Comparison of ENCODE assay signal across 1 cellular context in the genomic region with DNA sequence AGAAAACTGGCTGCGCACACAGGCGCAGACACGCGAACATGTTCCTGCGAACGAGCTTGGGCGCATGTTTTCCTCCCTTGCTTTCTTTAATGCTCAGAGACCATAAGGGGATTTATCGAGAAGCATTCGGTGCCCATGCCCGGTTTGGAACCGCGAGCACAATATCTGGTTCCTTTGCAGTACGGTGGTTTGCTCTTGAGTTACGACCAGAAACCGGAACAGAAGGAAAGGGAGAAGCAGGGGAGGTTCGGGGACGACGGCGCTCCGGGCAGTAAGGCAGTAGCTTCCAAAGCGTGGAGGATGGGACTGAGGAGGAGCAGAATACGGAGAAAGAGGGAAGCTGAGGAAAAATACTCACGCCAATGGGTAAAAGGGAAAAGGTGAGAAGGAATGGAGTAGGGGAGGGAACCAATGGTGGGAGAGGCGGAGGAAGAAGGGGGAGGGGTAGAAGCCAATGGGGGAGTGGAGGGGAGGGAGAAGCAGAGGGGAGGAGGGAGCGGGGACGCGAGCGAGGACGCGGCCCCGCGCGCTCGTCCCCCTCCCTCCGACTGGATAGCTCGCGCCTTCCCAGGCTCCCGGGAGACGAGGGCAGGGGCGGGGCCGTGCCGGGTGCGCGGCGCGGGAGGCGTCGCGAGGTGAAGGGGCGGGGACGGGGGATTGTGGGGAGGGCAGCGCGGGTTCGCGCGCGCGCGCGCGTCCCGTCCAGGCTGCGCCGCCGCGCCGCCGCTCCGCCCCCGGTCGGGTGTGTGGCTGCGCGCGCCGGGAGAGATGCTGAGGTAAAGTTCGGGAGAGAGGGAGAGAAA.
TF ChIP-seq lines count a peak whose summit lies in the region.

No MANE protein-coding gene starts in this region.

TF ChIP-seq in HepG2, 621 proteins besides CTCF, POLR2A, EP300 and RAD21 (continued from another document and continues in another):
- TF ChIP-seq, protein P1, sequence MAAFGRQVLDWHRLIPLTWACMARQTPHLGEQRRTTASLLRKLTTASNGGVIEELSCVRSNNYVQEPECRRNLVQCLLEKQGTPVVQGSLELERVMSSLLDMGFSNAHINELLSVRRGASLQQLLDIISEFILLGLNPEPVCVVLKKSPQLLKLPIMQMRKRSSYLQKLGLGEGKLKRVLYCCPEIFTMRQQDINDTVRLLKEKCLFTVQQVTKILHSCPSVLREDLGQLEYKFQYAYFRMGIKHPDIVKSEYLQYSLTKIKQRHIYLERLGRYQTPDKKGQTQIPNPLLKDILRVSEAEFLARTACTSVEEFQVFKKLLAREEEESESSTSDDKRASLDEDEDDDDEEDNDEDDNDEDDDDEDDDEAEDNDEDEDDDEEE (CRISPR knock-in tag; IDR thresholded peaks at IDR 0.05), result peak; percentile 18; the same call in 1 of the 2 replicates
- TF ChIP-seq KAT8 (CRISPR knock-in tag; IDR thresholded peaks at IDR 0.05) (no peak), ETV5 (CRISPR knock-in tag; IDR thresholded peaks at IDR 0.05; ENCODE audit: borderline replicate concordance) (no peak; the same call in 1 of the 2 replicates), ZNF33A (CRISPR knock-in tag; IDR thresholded peaks at IDR 0.05; ENCODE audit: borderline replicate concordance) (no peak), LCORL (IDR thresholded peaks at IDR 0.05) (0 out of 2 replicates have a peak, but pooled peaks have one; percentile 13), LCORL (CRISPR knock-in tag; IDR thresholded peaks at IDR 0.05) (no peak), PCBP2 (optimal IDR thresholded peaks at IDR 0.05; ENCODE audit: low read depth, low read length, poor library complexity, severe bottlenecking) (peak; percentile 96), ZNF619 (CRISPR knock-in tag; IDR thresholded peaks at IDR 0.05) (no peak), CCAR2 (optimal IDR thresholded peaks at IDR 0.05; ENCODE audit: low read depth, low read length) (peak; percentile 71), KMT2B (CRISPR knock-in tag; IDR thresholded peaks at IDR 0.05) (peak; percentile 67; the same call in 1 of the 2 replicates), ZNF788 (CRISPR knock-in tag; IDR thresholded peaks at IDR 0.05; ENCODE audit: borderline replicate concordance) (peak; percentile 88), NRL (CRISPR knock-in tag; IDR thresholded peaks at IDR 0.05; ENCODE audit: borderline replicate concordance) (peak; percentile 11), SRF (IDR thresholded peaks at IDR 0.05; ENCODE audit: low read depth, low read length) (no peak; the same call in 1 of the 2 replicates), ZNF225 (CRISPR knock-in tag; IDR thresholded peaks at IDR 0.05) (peak; percentile 87; the same call in 1 of the 2 replicates), MIXL1 (CRISPR knock-in tag; IDR thresholded peaks at IDR 0.05) (peak; percentile 50; the same call in 1 of the 2 replicates), SP4 (CRISPR knock-in tag; IDR thresholded peaks at IDR 0.05) (peak; percentile 58), WIZ (CRISPR knock-in tag; IDR thresholded peaks at IDR 0.05) (peak; percentile 89; the same call in 1 of the 2 replicates), GPN1 (CRISPR knock-in tag; IDR thresholded peaks at IDR 0.05; ENCODE audit: borderline replicate concordance) (no peak; the same call in none of the 2 replicates), ZFP41 (CRISPR knock-in tag; IDR thresholded peaks at IDR 0.05; ENCODE audit: borderline replicate concordance) (no peak)
- TF ChIP-seq, protein P2, sequence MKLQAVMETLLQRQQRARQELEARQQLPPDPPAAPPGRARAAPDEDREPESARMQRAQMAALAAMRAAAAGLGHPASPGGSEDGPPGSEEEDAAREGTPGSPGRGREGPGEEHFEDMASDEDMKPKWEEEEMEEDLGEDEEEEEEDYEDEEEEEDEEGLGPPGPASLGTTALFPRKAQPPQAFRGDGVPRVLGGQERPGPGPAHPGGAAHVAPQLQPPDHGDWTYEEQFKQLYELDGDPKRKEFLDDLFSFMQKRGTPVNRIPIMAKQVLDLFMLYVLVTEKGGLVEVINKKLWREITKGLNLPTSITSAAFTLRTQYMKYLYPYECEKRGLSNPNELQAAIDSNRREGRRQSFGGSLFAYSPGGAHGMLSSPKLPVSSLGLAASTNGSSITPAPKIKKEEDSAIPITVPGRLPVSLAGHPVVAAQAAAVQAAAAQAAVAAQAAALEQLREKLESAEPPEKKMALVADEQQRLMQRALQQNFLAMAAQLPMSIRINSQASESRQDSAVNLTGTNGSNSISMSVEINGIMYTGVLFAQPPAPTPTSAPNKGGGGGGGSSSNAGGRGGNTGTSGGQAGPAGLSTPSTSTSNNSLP (IDR thresholded peaks at IDR 0.05; ENCODE audit: low read depth, low read length), result peak; percentile 23; the same call in 1 of the 2 replicates
- TF ChIP-seq, protein P3, sequence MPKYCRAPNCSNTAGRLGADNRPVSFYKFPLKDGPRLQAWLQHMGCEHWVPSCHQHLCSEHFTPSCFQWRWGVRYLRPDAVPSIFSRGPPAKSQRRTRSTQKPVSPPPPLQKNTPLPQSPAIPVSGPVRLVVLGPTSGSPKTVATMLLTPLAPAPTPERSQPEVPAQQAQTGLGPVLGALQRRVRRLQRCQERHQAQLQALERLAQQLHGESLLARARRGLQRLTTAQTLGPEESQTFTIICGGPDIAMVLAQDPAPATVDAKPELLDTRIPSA (CRISPR knock-in tag; IDR thresholded peaks at IDR 0.05; ENCODE audit: borderline replicate concordance), result no peak
- TF ChIP-seq, protein P4, sequence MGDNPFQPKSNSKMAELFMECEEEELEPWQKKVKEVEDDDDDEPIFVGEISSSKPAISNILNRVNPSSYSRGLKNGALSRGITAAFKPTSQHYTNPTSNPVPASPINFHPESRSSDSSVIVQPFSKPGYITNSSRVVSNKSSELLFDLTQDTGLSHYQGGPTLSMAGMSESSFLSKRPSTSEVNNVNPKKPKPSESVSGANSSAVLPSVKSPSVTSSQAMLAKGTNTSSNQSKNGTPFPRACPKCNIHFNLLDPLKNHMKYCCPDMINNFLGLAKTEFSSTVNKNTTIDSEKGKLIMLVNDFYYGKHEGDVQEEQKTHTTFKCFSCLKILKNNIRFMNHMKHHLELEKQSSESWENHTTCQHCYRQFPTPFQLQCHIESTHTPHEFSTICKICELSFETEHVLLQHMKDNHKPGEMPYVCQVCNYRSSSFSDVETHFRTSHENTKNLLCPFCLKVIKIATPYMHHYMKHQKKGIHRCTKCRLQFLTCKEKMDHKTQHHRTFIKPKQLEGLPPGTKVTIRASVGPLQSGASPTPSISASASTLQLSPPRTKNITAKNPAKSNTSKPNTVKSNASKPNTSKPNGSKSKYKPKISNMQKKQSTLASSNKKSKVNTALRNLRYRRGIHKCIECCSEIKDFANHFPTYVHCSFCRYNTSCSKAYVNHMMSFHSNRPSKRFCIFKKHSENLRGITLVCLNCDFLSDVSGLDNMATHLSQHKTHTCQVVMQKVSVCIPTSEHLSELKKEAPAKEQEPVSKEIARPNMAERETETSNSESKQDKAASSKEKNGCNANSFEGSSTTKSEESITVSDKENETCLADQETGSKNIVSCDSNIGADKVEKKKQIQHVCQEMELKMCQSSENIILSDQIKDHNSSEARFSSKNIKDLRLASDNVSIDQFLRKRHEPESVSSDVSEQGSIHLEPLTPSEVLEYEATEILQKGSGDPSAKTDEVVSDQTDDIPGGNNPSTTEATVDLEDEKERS (CRISPR knock-in tag; IDR thresholded peaks at IDR 0.05), result peak; percentile 87; the same call in 1 of the 2 replicates
- TF ChIP-seq, protein P5, sequence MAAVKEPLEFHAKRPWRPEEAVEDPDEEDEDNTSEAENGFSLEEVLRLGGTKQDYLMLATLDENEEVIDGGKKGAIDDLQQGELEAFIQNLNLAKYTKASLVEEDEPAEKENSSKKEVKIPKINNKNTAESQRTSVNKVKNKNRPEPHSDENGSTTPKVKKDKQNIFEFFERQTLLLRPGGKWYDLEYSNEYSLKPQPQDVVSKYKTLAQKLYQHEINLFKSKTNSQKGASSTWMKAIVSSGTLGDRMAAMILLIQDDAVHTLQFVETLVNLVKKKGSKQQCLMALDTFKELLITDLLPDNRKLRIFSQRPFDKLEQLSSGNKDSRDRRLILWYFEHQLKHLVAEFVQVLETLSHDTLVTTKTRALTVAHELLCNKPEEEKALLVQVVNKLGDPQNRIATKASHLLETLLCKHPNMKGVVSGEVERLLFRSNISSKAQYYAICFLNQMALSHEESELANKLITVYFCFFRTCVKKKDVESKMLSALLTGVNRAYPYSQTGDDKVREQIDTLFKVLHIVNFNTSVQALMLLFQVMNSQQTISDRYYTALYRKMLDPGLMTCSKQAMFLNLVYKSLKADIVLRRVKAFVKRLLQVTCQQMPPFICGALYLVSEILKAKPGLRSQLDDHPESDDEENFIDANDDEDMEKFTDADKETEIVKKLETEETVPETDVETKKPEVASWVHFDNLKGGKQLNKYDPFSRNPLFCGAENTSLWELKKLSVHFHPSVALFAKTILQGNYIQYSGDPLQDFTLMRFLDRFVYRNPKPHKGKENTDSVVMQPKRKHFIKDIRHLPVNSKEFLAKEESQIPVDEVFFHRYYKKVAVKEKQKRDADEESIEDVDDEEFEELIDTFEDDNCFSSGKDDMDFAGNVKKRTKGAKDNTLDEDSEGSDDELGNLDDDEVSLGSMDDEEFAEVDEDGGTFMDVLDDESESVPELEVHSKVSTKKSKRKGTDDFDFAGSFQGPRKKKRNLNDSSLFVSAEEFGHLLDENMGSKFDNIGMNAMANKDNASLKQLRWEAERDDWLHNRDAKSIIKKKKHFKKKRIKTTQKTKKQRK (IDR thresholded peaks at IDR 0.05; ENCODE audit: low read length), result no peak
- TF ChIP-seq, protein P6, sequence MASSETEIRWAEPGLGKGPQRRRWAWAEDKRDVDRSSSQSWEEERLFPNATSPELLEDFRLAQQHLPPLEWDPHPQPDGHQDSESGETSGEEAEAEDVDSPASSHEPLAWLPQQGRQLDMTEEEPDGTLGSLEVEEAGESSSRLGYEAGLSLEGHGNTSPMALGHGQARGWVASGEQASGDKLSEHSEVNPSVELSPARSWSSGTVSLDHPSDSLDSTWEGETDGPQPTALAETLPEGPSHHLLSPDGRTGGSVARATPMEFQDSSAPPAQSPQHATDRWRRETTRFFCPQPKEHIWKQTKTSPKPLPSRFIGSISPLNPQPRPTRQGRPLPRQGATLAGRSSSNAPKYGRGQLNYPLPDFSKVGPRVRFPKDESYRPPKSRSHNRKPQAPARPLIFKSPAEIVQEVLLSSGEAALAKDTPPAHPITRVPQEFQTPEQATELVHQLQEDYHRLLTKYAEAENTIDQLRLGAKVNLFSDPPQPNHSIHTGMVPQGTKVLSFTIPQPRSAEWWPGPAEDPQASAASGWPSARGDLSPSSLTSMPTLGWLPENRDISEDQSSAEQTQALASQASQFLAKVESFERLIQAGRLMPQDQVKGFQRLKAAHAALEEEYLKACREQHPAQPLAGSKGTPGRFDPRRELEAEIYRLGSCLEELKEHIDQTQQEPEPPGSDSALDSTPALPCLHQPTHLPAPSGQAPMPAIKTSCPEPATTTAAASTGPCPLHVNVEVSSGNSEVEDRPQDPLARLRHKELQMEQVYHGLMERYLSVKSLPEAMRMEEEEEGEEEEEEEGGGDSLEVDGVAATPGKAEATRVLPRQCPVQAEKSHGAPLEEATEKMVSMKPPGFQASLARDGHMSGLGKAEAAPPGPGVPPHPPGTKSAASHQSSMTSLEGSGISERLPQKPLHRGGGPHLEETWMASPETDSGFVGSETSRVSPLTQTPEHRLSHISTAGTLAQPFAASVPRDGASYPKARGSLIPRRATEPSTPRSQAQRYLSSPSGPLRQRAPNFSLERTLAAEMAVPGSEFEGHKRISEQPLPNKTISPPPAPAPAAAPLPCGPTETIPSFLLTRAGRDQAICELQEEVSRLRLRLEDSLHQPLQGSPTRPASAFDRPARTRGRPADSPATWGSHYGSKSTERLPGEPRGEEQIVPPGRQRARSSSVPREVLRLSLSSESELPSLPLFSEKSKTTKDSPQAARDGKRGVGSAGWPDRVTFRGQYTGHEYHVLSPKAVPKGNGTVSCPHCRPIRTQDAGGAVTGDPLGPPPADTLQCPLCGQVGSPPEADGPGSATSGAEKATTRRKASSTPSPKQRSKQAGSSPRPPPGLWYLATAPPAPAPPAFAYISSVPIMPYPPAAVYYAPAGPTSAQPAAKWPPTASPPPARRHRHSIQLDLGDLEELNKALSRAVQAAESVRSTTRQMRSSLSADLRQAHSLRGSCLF (CRISPR knock-in tag; IDR thresholded peaks at IDR 0.05; ENCODE audit: borderline replicate concordance), result no peak
- TF ChIP-seq, protein P7, sequence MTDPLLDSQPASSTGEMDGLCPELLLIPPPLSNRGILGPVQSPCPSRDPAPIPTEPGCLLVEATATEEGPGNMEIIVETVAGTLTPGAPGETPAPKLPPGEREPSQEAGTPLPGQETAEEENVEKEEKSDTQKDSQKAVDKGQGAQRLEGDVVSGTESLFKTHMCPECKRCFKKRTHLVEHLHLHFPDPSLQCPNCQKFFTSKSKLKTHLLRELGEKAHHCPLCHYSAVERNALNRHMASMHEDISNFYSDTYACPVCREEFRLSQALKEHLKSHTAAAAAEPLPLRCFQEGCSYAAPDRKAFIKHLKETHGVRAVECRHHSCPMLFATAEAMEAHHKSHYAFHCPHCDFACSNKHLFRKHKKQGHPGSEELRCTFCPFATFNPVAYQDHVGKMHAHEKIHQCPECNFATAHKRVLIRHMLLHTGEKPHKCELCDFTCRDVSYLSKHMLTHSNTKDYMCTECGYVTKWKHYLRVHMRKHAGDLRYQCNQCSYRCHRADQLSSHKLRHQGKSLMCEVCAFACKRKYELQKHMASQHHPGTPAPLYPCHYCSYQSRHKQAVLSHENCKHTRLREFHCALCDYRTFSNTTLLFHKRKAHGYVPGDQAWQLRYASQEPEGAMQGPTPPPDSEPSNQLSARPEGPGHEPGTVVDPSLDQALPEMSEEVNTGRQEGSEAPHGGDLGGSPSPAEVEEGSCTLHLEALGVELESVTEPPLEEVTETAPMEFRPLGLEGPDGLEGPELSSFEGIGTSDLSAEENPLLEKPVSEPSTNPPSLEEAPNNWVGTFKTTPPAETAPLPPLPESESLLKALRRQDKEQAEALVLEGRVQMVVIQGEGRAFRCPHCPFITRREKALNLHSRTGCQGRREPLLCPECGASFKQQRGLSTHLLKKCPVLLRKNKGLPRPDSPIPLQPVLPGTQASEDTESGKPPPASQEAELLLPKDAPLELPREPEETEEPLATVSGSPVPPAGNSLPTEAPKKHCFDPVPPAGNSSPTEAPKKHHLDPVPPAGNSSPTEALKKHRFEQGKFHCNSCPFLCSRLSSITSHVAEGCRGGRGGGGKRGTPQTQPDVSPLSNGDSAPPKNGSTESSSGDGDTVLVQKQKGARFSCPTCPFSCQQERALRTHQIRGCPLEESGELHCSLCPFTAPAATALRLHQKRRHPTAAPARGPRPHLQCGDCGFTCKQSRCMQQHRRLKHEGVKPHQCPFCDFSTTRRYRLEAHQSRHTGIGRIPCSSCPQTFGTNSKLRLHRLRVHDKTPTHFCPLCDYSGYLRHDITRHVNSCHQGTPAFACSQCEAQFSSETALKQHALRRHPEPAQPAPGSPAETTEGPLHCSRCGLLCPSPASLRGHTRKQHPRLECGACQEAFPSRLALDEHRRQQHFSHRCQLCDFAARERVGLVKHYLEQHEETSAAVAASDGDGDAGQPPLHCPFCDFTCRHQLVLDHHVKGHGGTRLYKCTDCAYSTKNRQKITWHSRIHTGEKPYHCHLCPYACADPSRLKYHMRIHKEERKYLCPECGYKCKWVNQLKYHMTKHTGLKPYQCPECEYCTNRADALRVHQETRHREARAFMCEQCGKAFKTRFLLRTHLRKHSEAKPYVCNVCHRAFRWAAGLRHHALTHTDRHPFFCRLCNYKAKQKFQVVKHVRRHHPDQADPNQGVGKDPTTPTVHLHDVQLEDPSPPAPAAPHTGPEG (CRISPR knock-in tag; IDR thresholded peaks at IDR 0.05), result peak; percentile 74; the same call in 1 of the 2 replicates
- TF ChIP-seq, protein P8, sequence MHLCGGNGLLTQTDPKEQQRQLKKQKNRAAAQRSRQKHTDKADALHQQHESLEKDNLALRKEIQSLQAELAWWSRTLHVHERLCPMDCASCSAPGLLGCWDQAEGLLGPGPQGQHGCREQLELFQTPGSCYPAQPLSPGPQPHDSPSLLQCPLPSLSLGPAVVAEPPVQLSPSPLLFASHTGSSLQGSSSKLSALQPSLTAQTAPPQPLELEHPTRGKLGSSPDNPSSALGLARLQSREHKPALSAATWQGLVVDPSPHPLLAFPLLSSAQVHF (CRISPR knock-in tag; IDR thresholded peaks at IDR 0.05), result peak; percentile 93
- TF ChIP-seq, protein P9, sequence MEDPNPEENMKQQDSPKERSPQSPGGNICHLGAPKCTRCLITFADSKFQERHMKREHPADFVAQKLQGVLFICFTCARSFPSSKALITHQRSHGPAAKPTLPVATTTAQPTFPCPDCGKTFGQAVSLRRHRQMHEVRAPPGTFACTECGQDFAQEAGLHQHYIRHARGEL (CRISPR knock-in tag; IDR thresholded peaks at IDR 0.05), result 0 out of 2 replicates have a peak, but pooled peaks have one; percentile 82
